1 cellular context compared by ENCODE assay signal in the genomic region with DNA sequence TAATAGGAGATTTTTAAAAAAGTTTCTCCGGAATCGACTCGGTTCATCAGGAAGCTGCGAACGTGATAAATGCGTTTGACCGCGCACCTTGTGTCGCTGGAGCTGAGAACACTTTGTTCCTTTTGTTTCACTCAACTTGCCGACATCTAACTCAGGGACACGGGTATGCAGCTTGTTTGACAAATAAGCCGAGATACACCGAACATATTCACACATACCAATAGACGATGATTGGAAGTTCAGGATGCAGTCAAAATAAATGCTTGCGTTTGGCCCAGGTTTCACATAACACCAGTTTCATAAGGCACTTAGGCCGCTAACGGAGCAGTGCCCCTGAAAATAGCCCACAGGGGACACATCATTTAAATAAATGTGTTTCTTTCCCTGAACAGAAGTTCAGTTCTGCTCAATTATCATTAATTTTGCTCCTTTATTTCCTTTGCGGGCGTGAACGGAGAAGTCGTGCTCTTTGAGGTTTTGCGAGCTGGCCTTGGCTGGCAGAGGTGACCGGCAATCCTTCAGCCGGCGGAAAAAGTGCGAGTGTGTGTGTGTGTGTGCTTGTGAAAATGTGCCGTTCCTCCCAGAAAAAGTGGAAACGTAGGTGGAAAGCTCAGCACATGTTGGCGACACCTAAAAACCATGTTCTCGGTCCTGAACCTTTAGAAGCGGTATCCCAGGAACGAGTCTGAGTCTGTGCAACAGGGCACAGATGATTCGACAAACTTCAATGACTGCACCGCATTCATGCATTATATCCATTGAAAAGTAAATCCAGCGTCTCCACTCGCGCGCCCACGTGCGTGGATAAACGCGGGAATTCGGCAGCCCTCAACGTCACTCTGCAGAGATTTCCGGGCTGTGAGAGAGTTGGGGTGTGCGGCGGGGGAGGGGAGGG.
TF ChIP-seq lines count a peak whose summit lies in the region.

No MANE protein-coding gene starts in this region.

TF ChIP-seq in WTC11, 78 proteins besides CTCF, POLR2A, EP300 and RAD21 (continued from another document and continues in another):
- TF ChIP-seq, protein P1, sequence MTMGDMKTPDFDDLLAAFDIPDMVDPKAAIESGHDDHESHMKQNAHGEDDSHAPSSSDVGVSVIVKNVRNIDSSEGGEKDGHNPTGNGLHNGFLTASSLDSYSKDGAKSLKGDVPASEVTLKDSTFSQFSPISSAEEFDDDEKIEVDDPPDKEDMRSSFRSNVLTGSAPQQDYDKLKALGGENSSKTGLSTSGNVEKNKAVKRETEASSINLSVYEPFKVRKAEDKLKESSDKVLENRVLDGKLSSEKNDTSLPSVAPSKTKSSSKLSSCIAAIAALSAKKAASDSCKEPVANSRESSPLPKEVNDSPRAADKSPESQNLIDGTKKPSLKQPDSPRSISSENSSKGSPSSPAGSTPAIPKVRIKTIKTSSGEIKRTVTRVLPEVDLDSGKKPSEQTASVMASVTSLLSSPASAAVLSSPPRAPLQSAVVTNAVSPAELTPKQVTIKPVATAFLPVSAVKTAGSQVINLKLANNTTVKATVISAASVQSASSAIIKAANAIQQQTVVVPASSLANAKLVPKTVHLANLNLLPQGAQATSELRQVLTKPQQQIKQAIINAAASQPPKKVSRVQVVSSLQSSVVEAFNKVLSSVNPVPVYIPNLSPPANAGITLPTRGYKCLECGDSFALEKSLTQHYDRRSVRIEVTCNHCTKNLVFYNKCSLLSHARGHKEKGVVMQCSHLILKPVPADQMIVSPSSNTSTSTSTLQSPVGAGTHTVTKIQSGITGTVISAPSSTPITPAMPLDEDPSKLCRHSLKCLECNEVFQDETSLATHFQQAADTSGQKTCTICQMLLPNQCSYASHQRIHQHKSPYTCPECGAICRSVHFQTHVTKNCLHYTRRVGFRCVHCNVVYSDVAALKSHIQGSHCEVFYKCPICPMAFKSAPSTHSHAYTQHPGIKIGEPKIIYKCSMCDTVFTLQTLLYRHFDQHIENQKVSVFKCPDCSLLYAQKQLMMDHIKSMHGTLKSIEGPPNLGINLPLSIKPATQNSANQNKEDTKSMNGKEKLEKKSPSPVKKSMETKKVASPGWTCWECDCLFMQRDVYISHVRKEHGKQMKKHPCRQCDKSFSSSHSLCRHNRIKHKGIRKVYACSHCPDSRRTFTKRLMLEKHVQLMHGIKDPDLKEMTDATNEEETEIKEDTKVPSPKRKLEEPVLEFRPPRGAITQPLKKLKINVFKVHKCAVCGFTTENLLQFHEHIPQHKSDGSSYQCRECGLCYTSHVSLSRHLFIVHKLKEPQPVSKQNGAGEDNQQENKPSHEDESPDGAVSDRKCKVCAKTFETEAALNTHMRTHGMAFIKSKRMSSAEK (CRISPR knock-in tag; IDR thresholded peaks at IDR 0.05; ENCODE audit: borderline replicate concordance), result no peak
- no peak for TF ChIP-seq FOXJ3 (CRISPR knock-in tag; IDR thresholded peaks at IDR 0.05; ENCODE audit: borderline replicate concordance)
- no peak for TF ChIP-seq CBFB (CRISPR knock-in tag; IDR thresholded peaks at IDR 0.05; ENCODE audit: low read depth)
- TF ChIP-seq TEAD1 (CRISPR knock-in tag; IDR thresholded peaks at IDR 0.05), result peak; percentile 56; the same call in 1 of the 2 replicates
- no peak for TF ChIP-seq NR2C2 (CRISPR knock-in tag; IDR thresholded peaks at IDR 0.05)
- TF ChIP-seq ZNF121 (CRISPR knock-in tag; IDR thresholded peaks at IDR 0.05), result no peak
- TF ChIP-seq, protein P2, sequence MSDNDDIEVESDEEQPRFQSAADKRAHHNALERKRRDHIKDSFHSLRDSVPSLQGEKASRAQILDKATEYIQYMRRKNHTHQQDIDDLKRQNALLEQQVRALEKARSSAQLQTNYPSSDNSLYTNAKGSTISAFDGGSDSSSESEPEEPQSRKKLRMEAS (CRISPR knock-in tag; IDR thresholded peaks at IDR 0.05), result peak; percentile 80
- TF ChIP-seq NR3C1 (CRISPR knock-in tag; conservative IDR thresholded peaks at IDR 0.05; ENCODE audit: low read depth), result no peak
- TF ChIP-seq RORB (CRISPR knock-in tag; IDR thresholded peaks at IDR 0.05), result no peak
- TF ChIP-seq MYBL2 (CRISPR knock-in tag; IDR thresholded peaks at IDR 0.05), result 0 out of 2 replicates have a peak, but pooled peaks have one; percentile 13
- TF ChIP-seq, protein P3, sequence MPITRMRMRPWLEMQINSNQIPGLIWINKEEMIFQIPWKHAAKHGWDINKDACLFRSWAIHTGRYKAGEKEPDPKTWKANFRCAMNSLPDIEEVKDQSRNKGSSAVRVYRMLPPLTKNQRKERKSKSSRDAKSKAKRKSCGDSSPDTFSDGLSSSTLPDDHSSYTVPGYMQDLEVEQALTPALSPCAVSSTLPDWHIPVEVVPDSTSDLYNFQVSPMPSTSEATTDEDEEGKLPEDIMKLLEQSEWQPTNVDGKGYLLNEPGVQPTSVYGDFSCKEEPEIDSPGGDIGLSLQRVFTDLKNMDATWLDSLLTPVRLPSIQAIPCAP (CRISPR knock-in tag; IDR thresholded peaks at IDR 0.05), result no peak
- TF ChIP-seq, protein P4, sequence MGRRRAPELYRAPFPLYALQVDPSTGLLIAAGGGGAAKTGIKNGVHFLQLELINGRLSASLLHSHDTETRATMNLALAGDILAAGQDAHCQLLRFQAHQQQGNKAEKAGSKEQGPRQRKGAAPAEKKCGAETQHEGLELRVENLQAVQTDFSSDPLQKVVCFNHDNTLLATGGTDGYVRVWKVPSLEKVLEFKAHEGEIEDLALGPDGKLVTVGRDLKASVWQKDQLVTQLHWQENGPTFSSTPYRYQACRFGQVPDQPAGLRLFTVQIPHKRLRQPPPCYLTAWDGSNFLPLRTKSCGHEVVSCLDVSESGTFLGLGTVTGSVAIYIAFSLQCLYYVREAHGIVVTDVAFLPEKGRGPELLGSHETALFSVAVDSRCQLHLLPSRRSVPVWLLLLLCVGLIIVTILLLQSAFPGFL (CRISPR knock-in tag; IDR thresholded peaks at IDR 0.05; ENCODE audit: borderline replicate concordance), result no peak
- TF ChIP-seq NR1H2 (CRISPR knock-in tag; IDR thresholded peaks at IDR 0.05), result no peak
- TF ChIP-seq JUN (CRISPR knock-in tag; IDR thresholded peaks at IDR 0.05), result no peak
- no peak for TF ChIP-seq TCF7 (CRISPR knock-in tag; IDR thresholded peaks at IDR 0.05; ENCODE audit: low read depth)
- TF ChIP-seq FOXP1 (CRISPR knock-in tag; IDR thresholded peaks at IDR 0.05; ENCODE audit: borderline replicate concordance), result no peak
- TF ChIP-seq, protein P5, sequence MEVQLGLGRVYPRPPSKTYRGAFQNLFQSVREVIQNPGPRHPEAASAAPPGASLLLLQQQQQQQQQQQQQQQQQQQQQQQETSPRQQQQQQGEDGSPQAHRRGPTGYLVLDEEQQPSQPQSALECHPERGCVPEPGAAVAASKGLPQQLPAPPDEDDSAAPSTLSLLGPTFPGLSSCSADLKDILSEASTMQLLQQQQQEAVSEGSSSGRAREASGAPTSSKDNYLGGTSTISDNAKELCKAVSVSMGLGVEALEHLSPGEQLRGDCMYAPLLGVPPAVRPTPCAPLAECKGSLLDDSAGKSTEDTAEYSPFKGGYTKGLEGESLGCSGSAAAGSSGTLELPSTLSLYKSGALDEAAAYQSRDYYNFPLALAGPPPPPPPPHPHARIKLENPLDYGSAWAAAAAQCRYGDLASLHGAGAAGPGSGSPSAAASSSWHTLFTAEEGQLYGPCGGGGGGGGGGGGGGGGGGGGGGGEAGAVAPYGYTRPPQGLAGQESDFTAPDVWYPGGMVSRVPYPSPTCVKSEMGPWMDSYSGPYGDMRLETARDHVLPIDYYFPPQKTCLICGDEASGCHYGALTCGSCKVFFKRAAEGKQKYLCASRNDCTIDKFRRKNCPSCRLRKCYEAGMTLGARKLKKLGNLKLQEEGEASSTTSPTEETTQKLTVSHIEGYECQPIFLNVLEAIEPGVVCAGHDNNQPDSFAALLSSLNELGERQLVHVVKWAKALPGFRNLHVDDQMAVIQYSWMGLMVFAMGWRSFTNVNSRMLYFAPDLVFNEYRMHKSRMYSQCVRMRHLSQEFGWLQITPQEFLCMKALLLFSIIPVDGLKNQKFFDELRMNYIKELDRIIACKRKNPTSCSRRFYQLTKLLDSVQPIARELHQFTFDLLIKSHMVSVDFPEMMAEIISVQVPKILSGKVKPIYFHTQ (CRISPR knock-in tag; IDR thresholded peaks at IDR 0.05), result no peak
- TF ChIP-seq, protein P6, sequence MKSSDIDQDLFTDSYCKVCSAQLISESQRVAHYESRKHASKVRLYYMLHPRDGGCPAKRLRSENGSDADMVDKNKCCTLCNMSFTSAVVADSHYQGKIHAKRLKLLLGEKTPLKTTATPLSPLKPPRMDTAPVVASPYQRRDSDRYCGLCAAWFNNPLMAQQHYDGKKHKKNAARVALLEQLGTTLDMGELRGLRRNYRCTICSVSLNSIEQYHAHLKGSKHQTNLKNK (CRISPR knock-in tag; IDR thresholded peaks at IDR 0.05), result no peak
- TF ChIP-seq NFE2L1 (CRISPR knock-in tag; IDR thresholded peaks at IDR 0.05), result no peak
- TF ChIP-seq, protein P7, sequence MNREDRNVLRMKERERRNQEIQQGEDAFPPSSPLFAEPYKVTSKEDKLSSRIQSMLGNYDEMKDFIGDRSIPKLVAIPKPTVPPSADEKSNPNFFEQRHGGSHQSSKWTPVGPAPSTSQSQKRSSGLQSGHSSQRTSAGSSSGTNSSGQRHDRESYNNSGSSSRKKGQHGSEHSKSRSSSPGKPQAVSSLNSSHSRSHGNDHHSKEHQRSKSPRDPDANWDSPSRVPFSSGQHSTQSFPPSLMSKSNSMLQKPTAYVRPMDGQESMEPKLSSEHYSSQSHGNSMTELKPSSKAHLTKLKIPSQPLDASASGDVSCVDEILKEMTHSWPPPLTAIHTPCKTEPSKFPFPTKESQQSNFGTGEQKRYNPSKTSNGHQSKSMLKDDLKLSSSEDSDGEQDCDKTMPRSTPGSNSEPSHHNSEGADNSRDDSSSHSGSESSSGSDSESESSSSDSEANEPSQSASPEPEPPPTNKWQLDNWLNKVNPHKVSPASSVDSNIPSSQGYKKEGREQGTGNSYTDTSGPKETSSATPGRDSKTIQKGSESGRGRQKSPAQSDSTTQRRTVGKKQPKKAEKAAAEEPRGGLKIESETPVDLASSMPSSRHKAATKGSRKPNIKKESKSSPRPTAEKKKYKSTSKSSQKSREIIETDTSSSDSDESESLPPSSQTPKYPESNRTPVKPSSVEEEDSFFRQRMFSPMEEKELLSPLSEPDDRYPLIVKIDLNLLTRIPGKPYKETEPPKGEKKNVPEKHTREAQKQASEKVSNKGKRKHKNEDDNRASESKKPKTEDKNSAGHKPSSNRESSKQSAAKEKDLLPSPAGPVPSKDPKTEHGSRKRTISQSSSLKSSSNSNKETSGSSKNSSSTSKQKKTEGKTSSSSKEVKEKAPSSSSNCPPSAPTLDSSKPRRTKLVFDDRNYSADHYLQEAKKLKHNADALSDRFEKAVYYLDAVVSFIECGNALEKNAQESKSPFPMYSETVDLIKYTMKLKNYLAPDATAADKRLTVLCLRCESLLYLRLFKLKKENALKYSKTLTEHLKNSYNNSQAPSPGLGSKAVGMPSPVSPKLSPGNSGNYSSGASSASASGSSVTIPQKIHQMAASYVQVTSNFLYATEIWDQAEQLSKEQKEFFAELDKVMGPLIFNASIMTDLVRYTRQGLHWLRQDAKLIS (CRISPR knock-in tag; IDR thresholded peaks at IDR 0.05; ENCODE audit: borderline replicate concordance), result 0 out of 2 replicates have a peak, but pooled peaks have one; percentile 38
- TF ChIP-seq MXD4 (CRISPR knock-in tag; IDR thresholded peaks at IDR 0.05; ENCODE audit: borderline replicate concordance), result no peak
- 0 out of 2 replicates have a peak, but pooled peaks have one; percentile 34 for TF ChIP-seq ESRRA (CRISPR knock-in tag; IDR thresholded peaks at IDR 0.05; ENCODE audit: borderline replicate concordance)
- no peak for TF ChIP-seq GRHL2 (CRISPR knock-in tag; IDR thresholded peaks at IDR 0.05; ENCODE audit: insufficient replicate concordance, severe bottlenecking)
- no peak for TF ChIP-seq FOXK1 (CRISPR knock-in tag; IDR thresholded peaks at IDR 0.05)
- TF ChIP-seq, protein P8, sequence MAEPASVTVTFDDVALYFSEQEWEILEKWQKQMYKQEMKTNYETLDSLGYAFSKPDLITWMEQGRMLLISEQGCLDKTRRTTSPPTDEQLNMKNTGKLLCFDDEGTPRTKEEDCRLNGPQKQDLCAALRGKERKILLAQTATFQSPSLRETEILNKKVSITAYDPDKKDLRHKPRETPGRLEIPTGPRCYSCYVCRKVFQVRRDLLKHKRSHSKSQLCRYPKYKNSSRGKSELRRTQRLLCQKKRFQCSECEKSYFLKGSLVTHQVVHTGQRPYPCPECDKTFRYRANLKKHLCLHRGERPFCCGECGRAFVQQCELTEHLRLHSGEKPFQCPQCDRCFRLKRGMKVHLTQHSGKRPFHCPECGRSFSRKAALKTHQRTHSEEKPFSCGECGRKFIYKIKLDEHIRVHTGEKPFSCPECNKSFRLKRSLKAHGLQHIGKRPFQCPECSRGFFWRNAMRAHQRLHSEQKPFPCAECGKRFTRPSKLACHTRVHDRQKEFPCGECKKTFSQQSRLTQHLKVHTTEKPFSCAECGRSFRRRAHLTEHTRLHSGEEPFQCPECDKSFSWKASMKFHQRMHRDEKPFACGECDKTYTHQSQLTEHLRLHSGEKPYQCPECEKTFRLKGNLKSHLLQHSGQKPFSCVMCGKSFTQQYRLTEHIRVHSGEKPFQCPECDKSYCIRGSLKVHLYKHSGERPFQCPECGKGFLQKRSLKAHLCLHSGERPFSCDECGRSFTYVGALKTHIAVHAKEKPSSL (CRISPR knock-in tag; conservative IDR thresholded peaks at IDR 0.05), result no peak
- no peak for TF ChIP-seq ZNF416 (CRISPR knock-in tag; IDR thresholded peaks at IDR 0.05)
- TF ChIP-seq, protein P9, sequence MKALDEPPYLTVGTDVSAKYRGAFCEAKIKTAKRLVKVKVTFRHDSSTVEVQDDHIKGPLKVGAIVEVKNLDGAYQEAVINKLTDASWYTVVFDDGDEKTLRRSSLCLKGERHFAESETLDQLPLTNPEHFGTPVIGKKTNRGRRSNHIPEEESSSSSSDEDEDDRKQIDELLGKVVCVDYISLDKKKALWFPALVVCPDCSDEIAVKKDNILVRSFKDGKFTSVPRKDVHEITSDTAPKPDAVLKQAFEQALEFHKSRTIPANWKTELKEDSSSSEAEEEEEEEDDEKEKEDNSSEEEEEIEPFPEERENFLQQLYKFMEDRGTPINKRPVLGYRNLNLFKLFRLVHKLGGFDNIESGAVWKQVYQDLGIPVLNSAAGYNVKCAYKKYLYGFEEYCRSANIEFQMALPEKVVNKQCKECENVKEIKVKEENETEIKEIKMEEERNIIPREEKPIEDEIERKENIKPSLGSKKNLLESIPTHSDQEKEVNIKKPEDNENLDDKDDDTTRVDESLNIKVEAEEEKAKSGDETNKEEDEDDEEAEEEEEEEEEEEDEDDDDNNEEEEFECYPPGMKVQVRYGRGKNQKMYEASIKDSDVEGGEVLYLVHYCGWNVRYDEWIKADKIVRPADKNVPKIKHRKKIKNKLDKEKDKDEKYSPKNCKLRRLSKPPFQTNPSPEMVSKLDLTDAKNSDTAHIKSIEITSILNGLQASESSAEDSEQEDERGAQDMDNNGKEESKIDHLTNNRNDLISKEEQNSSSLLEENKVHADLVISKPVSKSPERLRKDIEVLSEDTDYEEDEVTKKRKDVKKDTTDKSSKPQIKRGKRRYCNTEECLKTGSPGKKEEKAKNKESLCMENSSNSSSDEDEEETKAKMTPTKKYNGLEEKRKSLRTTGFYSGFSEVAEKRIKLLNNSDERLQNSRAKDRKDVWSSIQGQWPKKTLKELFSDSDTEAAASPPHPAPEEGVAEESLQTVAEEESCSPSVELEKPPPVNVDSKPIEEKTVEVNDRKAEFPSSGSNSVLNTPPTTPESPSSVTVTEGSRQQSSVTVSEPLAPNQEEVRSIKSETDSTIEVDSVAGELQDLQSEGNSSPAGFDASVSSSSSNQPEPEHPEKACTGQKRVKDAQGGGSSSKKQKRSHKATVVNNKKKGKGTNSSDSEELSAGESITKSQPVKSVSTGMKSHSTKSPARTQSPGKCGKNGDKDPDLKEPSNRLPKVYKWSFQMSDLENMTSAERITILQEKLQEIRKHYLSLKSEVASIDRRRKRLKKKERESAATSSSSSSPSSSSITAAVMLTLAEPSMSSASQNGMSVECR (CRISPR knock-in tag; IDR thresholded peaks at IDR 0.05; ENCODE audit: borderline replicate concordance), result no peak
- no peak for TF ChIP-seq ZNF219 (CRISPR knock-in tag; IDR thresholded peaks at IDR 0.05; ENCODE audit: borderline replicate concordance)
- TF ChIP-seq JAZF1 (CRISPR knock-in tag; IDR thresholded peaks at IDR 0.05), result no peak
